ENCODE assay signal across 1 cellular context in genomic region chr1:32703479-32704291, GRCh38.
A peak's percentile ranks its signal among the peaks of the same experiment; 100 is the strongest.
TF ChIP-seq lines count a peak whose summit lies in the region.

No MANE protein-coding gene starts in this region.

TF ChIP-seq in HepG2, 621 proteins besides CTCF, POLR2A, EP300 and RAD21:
- TF ChIP-seq EZH2 (conservative IDR thresholded peaks at IDR 0.05; ENCODE audit: low read depth, low read length): peak; percentile 70; the same call in 1 of the 2 replicates
- no peak for TF ChIP-seq TSC22D2 (CRISPR knock-in tag; IDR thresholded peaks at IDR 0.05; ENCODE audit: borderline replicate concordance)
- no peak for TF ChIP-seq TEAD2 (CRISPR knock-in tag; IDR thresholded peaks at IDR 0.05)
